ENCODE assay signal across 23 cellular contexts in the genomic region with DNA sequence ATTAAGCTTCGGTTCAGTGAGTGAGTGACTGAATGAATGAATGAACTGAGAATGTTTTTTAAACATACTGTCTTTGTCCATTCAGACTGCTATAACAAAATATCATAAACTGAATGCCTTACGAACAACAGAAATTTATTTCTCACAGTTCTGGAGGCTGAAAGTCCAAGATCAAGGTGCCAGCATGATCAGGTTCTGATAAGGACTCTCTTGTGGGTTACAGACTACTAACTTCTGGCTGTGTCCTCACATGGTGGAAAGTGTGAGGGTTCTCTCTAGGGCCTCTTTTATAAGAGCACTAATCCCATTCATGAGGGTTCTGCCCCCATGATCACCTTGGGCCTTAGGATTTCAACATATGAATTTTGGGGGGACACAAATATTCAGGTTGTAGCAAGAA. TPM values are rescaled to one million over a fixed set of nuclear protein-coding genes. Genes with fewer than 3 reads are reported as not detected.
A peak's percentile ranks its signal among the peaks of the same experiment; 100 is the strongest.
DNase-seq lines count a peak whose midpoint lies in the region; ATAC-seq, FAIRE-seq and TF ChIP-seq lines count a peak whose summit lies in the region.
"Had no signal": no experiment of that assay in that cellular context is flagged by ENCODE, and none has a peak within 500 bp of the region (broad histone marks: within the 10 kb centered on the region; RNA-seq: fewer than 3 reads in every experiment).

No MANE protein-coding gene starts in this region.

- DNase-seq in NCI-H524 treated with DMSO at 0.1 percent for 48 hours (lab: John Stamatoyannopoulos, UW) (peak; percentile 3), NCI-H524 (lab: John Stamatoyannopoulos, UW) (no peak), astrocyte (ENCODE audit: low read depth) (no peak), mesendoderm (no peak), NCI-H345 (lab: John Stamatoyannopoulos, UW) (no peak), kidney glomerular epithelial cell (lab: John Stamatoyannopoulos, UW) (no peak)
- DNase-seq in stimulated activated effector memory CD8-positive, alpha-beta T cell treated with anti-CD3 and anti-CD28 coated beads, Interleukin-12 subunit alpha, Interleukin-12 subunit beta, amount 100 ng/mL, for 72 hours (ENCODE audit: low spot score in 2 of 2): no peak
- DNase-seq: AML-193; BE2C; CD4-positive, alpha-beta T cell; CD8-positive, alpha-beta memory T cell; DND-41; GM23248; H7; HCEC 1CT had no signal

- H2AK5ac ChIP-seq in mesendoderm (ENCODE audit: low read length): no peak overlapping the region

- no peak overlapping the region for H4K5ac ChIP-seq in mesendoderm (ENCODE audit: low read length)

- H3K4me2 ChIP-seq in astrocyte (ENCODE audit: low read length) (no peak overlapping the region), mesendoderm (ENCODE audit: low read length) (no peak overlapping the region)
- H3K4me2 ChIP-seq: BLaER1 treated with 17β-estradiol and CSF1 and Interleukin-3, amounts not matched to agents 10 nM and 100 nM had no signal

- no peaks in the 10 kb centered on the region for H3K9me3 ChIP-seq in astrocyte (ENCODE audit: insufficient read depth, low read depth, low read length)
- H3K9me3 ChIP-seq: BE2C had no signal

- H3K4me3 Mint-ChIP-seq in astrocyte (ENCODE audit: unreplicated experiment): no peak overlapping the region
- no peak overlapping the region for H3K4me3 Mint-ChIP-seq in stimulated activated effector memory CD8-positive, alpha-beta T cell treated with anti-CD3 and anti-CD28 coated beads, Interleukin-12 subunit alpha, Interleukin-12 subunit beta, amount 100 ng/mL, for 72 hours
- H3K4me3 Mint-ChIP-seq: CD14-positive monocyte; CD4-positive, alpha-beta T cell; CD8-positive, alpha-beta memory T cell had no signal

- no peaks in the 10 kb centered on the region for H4K20me1 ChIP-seq in astrocyte (ENCODE audit: insufficient read depth, low read length)
- H4K20me1 ChIP-seq: BLaER1 treated with 17β-estradiol and CSF1 and Interleukin-3, amounts not matched to agents 10 nM and 100 nM had no signal

- no peak overlapping the region for H3K56ac ChIP-seq in mesendoderm (ENCODE audit: low read length)

- H3K27ac Mint-ChIP-seq in astrocyte (ENCODE audit: unreplicated experiment): no peak overlapping the region
- no peak overlapping the region for H3K27ac Mint-ChIP-seq in stimulated activated effector memory CD8-positive, alpha-beta T cell treated with anti-CD3 and anti-CD28 coated beads, Interleukin-12 subunit alpha, Interleukin-12 subunit beta, amount 100 ng/mL, for 72 hours
- H3K27ac Mint-ChIP-seq: CD14-positive monocyte; CD4-positive, alpha-beta T cell; CD8-positive, alpha-beta memory T cell had no signal

- H2BK120ac ChIP-seq in mesendoderm (ENCODE audit: low read depth, low read length): no peak overlapping the region

- no peaks in the 10 kb centered on the region for H3K27me3 Mint-ChIP-seq in astrocyte (ENCODE audit: low read depth, unreplicated experiment)
- H3K27me3 Mint-ChIP-seq: CD4-positive, alpha-beta T cell had no signal

- H3K4me3 ChIP-seq in astrocyte (ENCODE audit: insufficient read depth, low read depth, low read length) (no peak overlapping the region), mesendoderm (ENCODE audit: low read length) (no peak overlapping the region)
- H3K4me3 ChIP-seq: BLaER1 treated with 17β-estradiol and CSF1 and Interleukin-3, amounts not matched to agents 10 nM and 100 nM; GM23248 had no signal

- WGBS in mesendoderm (ENCODE audit: extremely low coverage, insufficient coverage, low lambda C conversion rate): no CpG with 5 or more reads among the region's 2 CpGs

- no peak for TF ChIP-seq CTCF in astrocyte (IDR thresholded peaks at IDR 0.05; ENCODE audit: insufficient read depth, low read depth, low read length)

- no peaks in the 10 kb centered on the region for H3K27me3 ChIP-seq in astrocyte (ENCODE audit: insufficient read depth, low read length)
- no peaks in the 10 kb centered on the region for H3K27me3 ChIP-seq in mesendoderm (ENCODE audit: insufficient read depth, low read length, poor library complexity)
- H3K27me3 ChIP-seq: BE2C; BLaER1 treated with 17β-estradiol and CSF1 and Interleukin-3, amounts not matched to agents 10 nM and 100 nM had no signal

- no peak overlapping the region for H3K27ac ChIP-seq in astrocyte (ENCODE audit: low read depth, low read length)
- no peak overlapping the region for H3K27ac ChIP-seq in mesendoderm (ENCODE audit: low read depth, low read length)
- H3K27ac ChIP-seq: 22Rv1; BLaER1 treated with 17β-estradiol and CSF1 and Interleukin-3, amounts not matched to agents 10 nM and 100 nM; GM23248 had no signal

- peak; percentile 65 for FAIRE-seq in astrocyte (lab: Jason Lieb, UNC)
- FAIRE-seq: A204.1, G401.6, GM12892, GM19239, H1 had no signal

- H3K4ac ChIP-seq in mesendoderm (ENCODE audit: low read depth, low read length): no peak overlapping the region

- peak overlapping the region; percentile 14 for H3K18ac ChIP-seq in mesendoderm (ENCODE audit: low read length)

- no peaks in the 10 kb centered on the region for H3K4me1 ChIP-seq in astrocyte (ENCODE audit: insufficient read depth, low read length)
- no peaks in the 10 kb centered on the region for H3K4me1 ChIP-seq in mesendoderm (ENCODE audit: control insufficient read depth, low read depth, low read length)
- H3K4me1 ChIP-seq: BE2C had no signal

- no peak overlapping the region for H4K8ac ChIP-seq in mesendoderm (ENCODE audit: low read depth, low read length)

- H2AFZ ChIP-seq in astrocyte (ENCODE audit: low read depth, low read length): no peak overlapping the region
- H2AFZ ChIP-seq: GM23248 had no signal

- no peak overlapping the region for H3K23ac ChIP-seq in mesendoderm (ENCODE audit: low read length)

- no peaks in the 10 kb centered on the region for H3K36me3 Mint-ChIP-seq in astrocyte (ENCODE audit: low read depth, unreplicated experiment)
- H3K36me3 Mint-ChIP-seq in stimulated activated effector memory CD8-positive, alpha-beta T cell treated with anti-CD3 and anti-CD28 coated beads, Interleukin-12 subunit alpha, Interleukin-12 subunit beta, amount 100 ng/mL, for 72 hours: peaks cover 2% of the 10 kb centered on the region
- H3K36me3 Mint-ChIP-seq: CD14-positive monocyte had no signal

- no peaks in the 10 kb centered on the region for H3K79me1 ChIP-seq in mesendoderm (ENCODE audit: low read length)

- no peak for ATAC-seq in stimulated activated effector memory CD8-positive, alpha-beta T cell treated with anti-CD3 and anti-CD28 coated beads, Interleukin-12 subunit alpha, Interleukin-12 subunit beta, amount 100 ng/mL, for 72 hours

- H3K4me1 Mint-ChIP-seq in astrocyte (ENCODE audit: low read depth, unreplicated experiment): peaks cover 3% of the 10 kb centered on the region
- H3K4me1 Mint-ChIP-seq in stimulated activated effector memory CD8-positive, alpha-beta T cell treated with anti-CD3 and anti-CD28 coated beads, Interleukin-12 subunit alpha, Interleukin-12 subunit beta, amount 100 ng/mL, for 72 hours: peaks cover 12% of the 10 kb centered on the region

- H3K36me3 ChIP-seq in astrocyte (ENCODE audit: insufficient read depth, low read length): no peaks in the 10 kb centered on the region
- no peaks in the 10 kb centered on the region for H3K36me3 ChIP-seq in mesendoderm (ENCODE audit: control insufficient read depth, insufficient read depth, low read length)
- H3K36me3 ChIP-seq: BE2C; BLaER1 treated with 17β-estradiol and CSF1 and Interleukin-3, amounts not matched to agents 10 nM and 100 nM had no signal

- H3K79me2 ChIP-seq in astrocyte (ENCODE audit: insufficient read depth, low read length) (no peaks in the 10 kb centered on the region), mesendoderm (ENCODE audit: control insufficient read depth, insufficient read depth, low read length) (no peaks in the 10 kb centered on the region)

- H2BK15ac ChIP-seq in mesendoderm (replicated peaks; ENCODE audit: low read depth): no peak overlapping the region

- no peak overlapping the region for H3K9ac ChIP-seq in astrocyte (ENCODE audit: low read length)
- H3K9ac ChIP-seq in mesendoderm (ENCODE audit: low read length): no peak overlapping the region
- H3K9ac ChIP-seq: BLaER1 treated with 17β-estradiol and CSF1 and Interleukin-3, amounts not matched to agents 10 nM and 100 nM; GM23248 had no signal

- no peak overlapping the region for H2BK5ac ChIP-seq in mesendoderm (ENCODE audit: low read length)

- H3K9me3 Mint-ChIP-seq in astrocyte (ENCODE audit: unreplicated experiment): no peaks in the 10 kb centered on the region
- no peaks in the 10 kb centered on the region for H3K9me3 Mint-ChIP-seq in stimulated activated effector memory CD8-positive, alpha-beta T cell treated with anti-CD3 and anti-CD28 coated beads, Interleukin-12 subunit alpha, Interleukin-12 subunit beta, amount 100 ng/mL, for 72 hours
- H3K9me3 Mint-ChIP-seq: CD14-positive monocyte; CD4-positive, alpha-beta T cell; CD8-positive, alpha-beta memory T cell had no signal

RNA-seq across cellular contexts. Expression of a gene that starts 7.1 kb away (rescaled TPM):
- total RNA-seq in astrocyte: 34.8 and 45.8 TPM in 2 replicates
- polyA plus RNA-seq in mesendoderm (2013, experiment 1 of 2): 9.1 TPM
- 10.0 TPM for polyA plus RNA-seq in mesendoderm (2013, experiment 2 of 2)
